4 cellular contexts compared by ENCODE assay signal in the genomic region with DNA sequence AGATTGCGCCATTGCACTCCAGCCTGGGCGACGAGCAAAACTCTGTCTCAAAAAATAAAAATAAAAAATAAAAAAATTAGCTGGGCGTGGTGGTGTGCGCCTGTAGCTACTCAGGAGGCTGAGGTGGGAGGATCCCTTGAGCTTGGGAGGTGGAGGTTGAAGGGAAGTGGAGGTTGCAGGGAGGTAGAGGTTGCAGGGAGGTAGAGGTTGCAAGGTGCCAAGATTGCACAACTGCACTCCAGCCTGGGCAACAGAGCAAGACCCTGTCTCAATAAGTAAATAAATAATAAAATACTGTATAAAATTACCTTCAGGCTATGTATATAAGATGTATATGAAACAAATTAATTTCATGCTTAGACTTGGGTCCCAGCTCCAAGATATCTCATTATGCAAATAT.
DNase-seq lines count a peak whose midpoint lies in the region; ATAC-seq, FAIRE-seq and TF ChIP-seq lines count a peak whose summit lies in the region.
"Not testable (repeated sequence)": the region's sequence is repeated elsewhere in the genome, so short reads cannot be mapped to it uniquely, and the experiment has no call there.

No MANE protein-coding gene starts in this region.

- not testable (repeated sequence) for H3K9me3 ChIP-seq in PC-3 (ENCODE audit: low read length); K562 (replicated peaks; ENCODE audit: control insufficient read depth, insufficient read depth, low read depth, low read length); endothelial cell of umbilical vein (replicated peaks; ENCODE audit: control insufficient read depth, insufficient read depth, low read length)

- H3K27me3 ChIP-seq in GM23338 (ENCODE audit: insufficient read depth); PC-3 (ENCODE audit: low read length); K562 (ENCODE audit: control insufficient read depth in 2 of 2, insufficient read depth in 2 of 2, low read length in 2 of 2); endothelial cell of umbilical vein (ENCODE audit: control insufficient read depth in 2 of 2, insufficient read depth in 2 of 2, low read length in 2 of 2): not testable (repeated sequence)

- H3K36me3 ChIP-seq in GM23338 (ENCODE audit: insufficient read depth); PC-3 (ENCODE audit: low read depth, low read length); K562 (ENCODE audit: control insufficient read depth, insufficient read depth, low read length); endothelial cell of umbilical vein (ENCODE audit: control insufficient read depth in 2 of 2, extremely low read depth in 1 of 2, insufficient read depth in 2 of 2, low read length in 2 of 2): not testable (repeated sequence)

- not testable (repeated sequence) for H2AFZ ChIP-seq in GM23338; PC-3 (ENCODE audit: low read length); K562 (ENCODE audit: low read depth, low read length); endothelial cell of umbilical vein (ENCODE audit: low read depth, low read length)

- intact Hi-C loops in PC-3 (cut with micrococcal nuclease) (loop anchor here (5.0 to 10.0 kb wide), 2 partner anchors 56 to 57 kb away; no protein-coding TSS in a partner anchor), K562 (cut with micrococcal nuclease) (loop anchor here (1.0 to 5.0 kb wide), 2 partner anchors 239 to 353 kb away; no protein-coding TSS in a partner anchor), endothelial cell of umbilical vein (cut with micrococcal nuclease) (loop anchor here (1.0 to 5.0 kb wide), 7 partner anchors 55 to 353 kb away; a partner anchor contains a TSS)

- H3K27ac Mint-ChIP-seq in GM23338 = not testable (repeated sequence)

- not testable (repeated sequence) for TF ChIP-seq POLR2A in K562 (conservative IDR thresholded peaks at IDR 0.05); endothelial cell of umbilical vein (IDR thresholded peaks at IDR 0.05; ENCODE audit: low read depth, low read length)

- H3K4me3 ChIP-seq in GM23338; PC-3 (ENCODE audit: low read length); K562; endothelial cell of umbilical vein (replicated peaks in 1 of 3; ENCODE audit: insufficient read depth in 1 of 3, low read depth in 1 of 3, low read length in 3 of 3): not testable (repeated sequence)

- peaks cover 14% of the 10 kb centered on the region; the same call in 2 of the 3 replicates for H3K9me3 Mint-ChIP-seq in GM23338

- H3K27ac ChIP-seq in GM23338 (ENCODE audit: low read depth); K562 (ENCODE audit: extremely low read depth, low read depth, low read length): not testable (repeated sequence)
- H3K27ac ChIP-seq in PC-3 (ENCODE audit: low read length) (peak overlapping the region; percentile 79), endothelial cell of umbilical vein (ENCODE audit: insufficient read depth, low read depth, low read length) (peak overlapping the region; percentile 92)

- H3K4me1 ChIP-seq in GM23338 (ENCODE audit: insufficient read depth) (peaks cover 12% of the 10 kb centered on the region; the same call in 1 of the 2 replicates), PC-3 (ENCODE audit: insufficient read depth, low read length) (peaks cover 26% of the 10 kb centered on the region), endothelial cell of umbilical vein (ENCODE audit: control insufficient read depth, extremely low read depth, insufficient read depth, low read length) (peaks cover 32% of the 10 kb centered on the region)
- H3K4me1 ChIP-seq in K562 (replicated peaks in 1 of 2; ENCODE audit: control insufficient read depth in 2 of 2, insufficient read depth in 2 of 2, low read length in 2 of 2) = not testable (repeated sequence)

- not testable (repeated sequence) for ATAC-seq in GM23338, PC-3, K562

- not testable (repeated sequence) for H3K9me1 ChIP-seq in K562 (ENCODE audit: control insufficient read depth, insufficient read depth, low read length); endothelial cell of umbilical vein (replicated peaks; ENCODE audit: control insufficient read depth, extremely low read depth, insufficient read depth, low read length)

- peaks cover 13% of the 10 kb centered on the region for H3K4me1 Mint-ChIP-seq in GM23338

- dilution Hi-C loops in endothelial cell of umbilical vein (cut with MboI; ENCODE audit: extremely low pct_ligation_motif_present, low sequenced_read_pairs) = not testable (repeated sequence)

- not testable (repeated sequence) for DNase-seq in GM23338 (ENCODE audit: low spot score); PC-3; K562 (ENCODE audit: extremely low read depth in 1 of 4, low spot score in 3 of 4); endothelial cell of umbilical vein (ENCODE audit: low read depth, low spot score)

- not testable (repeated sequence) for H4K20me1 ChIP-seq in GM23338 (replicated peaks; ENCODE audit: insufficient read depth); PC-3 (ENCODE audit: low read length); K562 (replicated peaks; ENCODE audit: control insufficient read depth, insufficient read depth, low read length); endothelial cell of umbilical vein (replicated peaks; ENCODE audit: control insufficient read depth, extremely low read depth, insufficient read depth, low read length)

- not testable (repeated sequence) for H3K9me2 ChIP-seq in GM23338 (ENCODE audit: insufficient read depth); PC-3 (replicated peaks; ENCODE audit: low read length)

- WGBS in K562 (ENCODE audit: insufficient coverage, low coverage, missing lambda C conversion rate) = 32% methylated on average over 5 of the region's 5 CpGs

- not testable (repeated sequence) for FAIRE-seq in K562 (lab: Jason Lieb, UNC); endothelial cell of umbilical vein (lab: Jason Lieb, UNC)

- not testable (repeated sequence) for H3K36me3 Mint-ChIP-seq in GM23338 (ENCODE audit: low read depth)

- not testable (repeated sequence) for H3K79me2 ChIP-seq in GM23338 (replicated peaks; ENCODE audit: insufficient read depth); PC-3 (ENCODE audit: low read length); K562 (ENCODE audit: control insufficient read depth, insufficient read depth, low read length); endothelial cell of umbilical vein (ENCODE audit: control insufficient read depth, insufficient read depth, low read length)

- not testable (repeated sequence) for TF ChIP-seq RAD21 in K562 (CRISPR knock-in tag; conservative IDR thresholded peaks at IDR 0.05 in 1 of 2, IDR thresholded peaks at IDR 0.05 in 1 of 2)

- not testable (repeated sequence) for H3F3A ChIP-seq in GM23338 (replicated peaks; ENCODE audit: low read depth)
- peaks cover 13% of the 10 kb centered on the region for H3F3A ChIP-seq in PC-3 (ENCODE audit: low read length, unreplicated experiment)

- CTCF ChIA-PET in PC-3 (lab: Charles Lee) (interaction anchor here (0.6 to 2.2 kb wide), 3 partner anchors 55 to 244 kb away, joined by 3 to 11 read pairs (median 8); no protein-coding TSS in a partner anchor), K562 (lab: Yijun Ruan, JAX; ENCODE audit: low intra/inter-chr PET ratio) (interaction anchor here (3.2 kb wide), 1 partner anchor 353 kb away, joined by 12 read pairs; no protein-coding TSS in a partner anchor), endothelial cell of umbilical vein (lab: Charles Lee) (interaction anchor here (1.3 to 4.9 kb wide), 13 partner anchors 11 to 871 kb away, joined by 4 to 62 read pairs (median 7); a partner anchor contains a TSS)

- TF ChIP-seq CTCF in GM23338 (conservative IDR thresholded peaks at IDR 0.05; ENCODE audit: low read depth in 2 of 2); PC-3 (conservative IDR thresholded peaks at IDR 0.05; ENCODE audit: low read depth, low read length); K562 (IDR thresholded peaks at IDR 0.05 in 2 of 3, conservative IDR thresholded peaks at IDR 0.05 in 1 of 3; ENCODE audit: insufficient read depth in 2 of 3, low read depth in 1 of 3, low read length in 3 of 3); endothelial cell of umbilical vein (IDR thresholded peaks at IDR 0.05; ENCODE audit: extremely low read depth in 1 of 2, insufficient read depth in 1 of 2, low read depth in 1 of 2, low read length in 2 of 2): not testable (repeated sequence)

- H3K4me3 Mint-ChIP-seq in GM23338 = not testable (repeated sequence)

- in situ Hi-C loops in K562 (cut with MboI) = loop anchor here (10.0 kb wide), 1 partner anchor 497 kb away; no protein-coding TSS in a partner anchor

- TF ChIP-seq EP300 in K562 (IDR thresholded peaks at IDR 0.05; ENCODE audit: low read length) = not testable (repeated sequence)

- BruUV-seq in PC-3 (replicated peaks; lab: Mats Ljungman, UMichigan); K562 (replicated peaks; lab: Mats Ljungman, UMichigan); endothelial cell of umbilical vein (replicated peaks; lab: Mats Ljungman, UMichigan): not testable (repeated sequence)

- not testable (repeated sequence) for H3K9ac ChIP-seq in PC-3 (ENCODE audit: low read length); K562 (ENCODE audit: insufficient read depth in 1 of 2, low read depth in 2 of 2, low read length in 2 of 2); endothelial cell of umbilical vein (replicated peaks; ENCODE audit: extremely low read depth, insufficient read depth, low read length)

- H3K4me2 ChIP-seq in GM23338 (peak overlapping the region; percentile 34; the same call in 1 of the 2 replicates), PC-3 (ENCODE audit: low read length) (peak overlapping the region; percentile 68; the same call in 1 of the 2 replicates), endothelial cell of umbilical vein (ENCODE audit: insufficient read depth, low read length) (peak overlapping the region; percentile 74)
- H3K4me2 ChIP-seq in K562 (ENCODE audit: insufficient read depth, low read length) = not testable (repeated sequence)

- POLR2A ChIA-PET in PC-3 (lab: Charles Lee; ENCODE audit: unreplicated experiment) = not testable (repeated sequence)
- POLR2A ChIA-PET in K562 (lab: Yijun Ruan, JAX) (interaction anchor here (1.0 to 2.3 kb wide), 5 partner anchors 10 to 55 kb away, joined by 4 to 12 read pairs (median 6); no protein-coding TSS in a partner anchor), endothelial cell of umbilical vein (lab: Charles Lee) (interaction anchor here (1.0 kb wide), 1 partner anchor 350 kb away, joined by 4 read pairs; no protein-coding TSS in a partner anchor)

- H3K27me3 Mint-ChIP-seq in GM23338 (ENCODE audit: insufficient read depth, low read depth, poor library complexity) = not testable (repeated sequence)
